ENCODE assay signal across 1 cellular context in genomic region chr10:119595715-119596515, GRCh38.
TF ChIP-seq lines count a peak whose summit lies in the region.

No MANE protein-coding gene starts in this region.

TF ChIP-seq in A549, 52 proteins besides CTCF, POLR2A, EP300 and RAD21 (continued from another document):
- TF ChIP-seq HMGXB4 (CRISPR knock-in tag; IDR thresholded peaks at IDR 0.05; ENCODE audit: borderline replicate concordance) = no peak
- no peak for TF ChIP-seq HOXB13 (CRISPR knock-in tag; IDR thresholded peaks at IDR 0.05; ENCODE audit: low read depth)
- TF ChIP-seq CEBPB (IDR thresholded peaks at IDR 0.05) = no peak
- TF ChIP-seq POLR2AphosphoS2 (conservative IDR thresholded peaks at IDR 0.05; ENCODE audit: low read length) = no peak
- no peak for TF ChIP-seq BCL3 (IDR thresholded peaks at IDR 0.05)
- no peak for TF ChIP-seq CHD4 (IDR thresholded peaks at IDR 0.05; ENCODE audit: borderline replicate concordance)
- TF ChIP-seq TP53 (CRISPR knock-in tag; IDR thresholded peaks at IDR 0.05) = no peak
- no peak for TF ChIP-seq REST (IDR thresholded peaks at IDR 0.05)
- no peak for TF ChIP-seq MAFK (IDR thresholded peaks at IDR 0.05; ENCODE audit: partially characterized antibody)
- no peak for TF ChIP-seq ZNF302 (CRISPR knock-in tag; IDR thresholded peaks at IDR 0.05)
- no peak for TF ChIP-seq MYC (IDR thresholded peaks at IDR 0.05; ENCODE audit: borderline replicate concordance, low read length)
